12 cellular contexts compared by ENCODE assay signal in the genomic region with DNA sequence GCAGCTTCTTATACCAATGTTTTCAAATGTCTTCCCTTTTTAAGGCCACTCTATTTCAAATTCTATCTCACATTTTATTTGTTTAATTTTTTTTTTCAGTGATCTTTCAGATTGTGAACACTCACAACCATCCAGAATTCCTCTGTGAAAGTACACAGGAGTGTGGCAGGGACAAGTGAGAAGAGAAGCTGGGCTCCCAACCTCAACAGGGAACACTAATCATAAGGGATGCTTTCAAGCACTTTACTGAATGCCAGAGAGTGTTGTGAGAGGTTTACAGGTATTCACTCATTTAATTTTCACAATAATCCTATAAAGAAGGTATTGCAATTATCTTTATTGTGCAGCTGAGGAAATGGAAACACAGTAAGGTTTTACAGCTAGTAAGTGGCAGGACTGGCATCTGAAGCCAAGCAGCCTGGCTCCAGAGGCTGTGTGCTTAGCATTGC.
DNase-seq lines count a peak whose midpoint lies in the region; ATAC-seq and TF ChIP-seq lines count a peak whose summit lies in the region.
"Had no signal": no experiment of that assay in that cellular context is flagged by ENCODE, and none has a peak within 500 bp of the region (broad histone marks: within the 10 kb centered on the region; RNA-seq: fewer than 3 reads in every experiment).

No MANE protein-coding gene starts in this region.

- no peaks in the 10 kb centered on the region for H3K9me3 Mint-ChIP-seq in MCF 10A (ENCODE audit: unreplicated experiment)
- H3K9me3 Mint-ChIP-seq in stimulated activated naive CD8-positive, alpha-beta T cell treated with anti-CD3 and anti-CD28 coated beads, Interleukin-15, amount 100 ng/mL, for 72 hours = no peaks in the 10 kb centered on the region
- H3K9me3 Mint-ChIP-seq: activated naive CD4-positive, alpha-beta T cell treated with anti-CD3 and anti-CD28 coated beads, Interleukin-2, amount 50 U/mL, for 72 hours had no signal

- H3K4me3 Mint-ChIP-seq in MCF 10A (ENCODE audit: unreplicated experiment) = no peak overlapping the region
- no peak overlapping the region for H3K4me3 Mint-ChIP-seq in stimulated activated naive CD8-positive, alpha-beta T cell treated with anti-CD3 and anti-CD28 coated beads, Interleukin-15, amount 100 ng/mL, for 72 hours
- H3K4me3 Mint-ChIP-seq: IgD-negative memory B cell had no signal

- POLR2A ChIA-PET in MCF 10A (lab: Yijun Ruan, JAX) = interaction anchor here (0.6 to 1.2 kb wide), 5 partner anchors 12 to 66 kb away, joined by 3 to 4 read pairs (median 3); no protein-coding TSS in a partner anchor

- H3K27ac ChIP-seq in breast epithelium = no peak overlapping the region
- peak overlapping the region; percentile 1 for H3K27ac ChIP-seq in upper lobe of right lung
- H3K27ac ChIP-seq in tibial nerve = peak overlapping the region in 2 of 4 donors; percentile 73 to 88

- no TSS peak for BruUV-seq in MCF 10A (replicated peaks; lab: Mats Ljungman, UMichigan)

- no peaks in the 10 kb centered on the region for H3K27me3 Mint-ChIP-seq in MCF 10A (ENCODE audit: insufficient read depth, unreplicated experiment)
- no peaks in the 10 kb centered on the region for H3K27me3 Mint-ChIP-seq in stimulated activated naive CD8-positive, alpha-beta T cell treated with anti-CD3 and anti-CD28 coated beads, Interleukin-15, amount 100 ng/mL, for 72 hours
- H3K27me3 Mint-ChIP-seq: IgD-negative memory B cell had no signal

- intact Hi-C loops in MCF 10A (cut with micrococcal nuclease) = no loop called here
- intact Hi-C loops in breast epithelium (cut with DNase I; ENCODE audit: low total_unique reads) = no loop called here
- intact Hi-C loops in upper lobe of right lung (cut with DNase I) = no loop called here

- DNase-seq in MCF 10A (ENCODE audit: unreplicated experiment) (peak; percentile 59), breast epithelium (ENCODE audit: low spot score in 2 of 2) (no peak), SW480 (ENCODE audit: low spot score) (peak; percentile 28), left lobe of liver (ENCODE audit: low spot score) (peak; percentile 62), upper lobe of right lung (no peak), tibial nerve (ENCODE audit: low spot score in 2 of 2) (no peak)
- DNase-seq in stimulated activated naive CD8-positive, alpha-beta T cell treated with anti-CD3 and anti-CD28 coated beads, Interleukin-15, amount 100 ng/mL, for 72 hours = no peak
- DNase-seq: activated CD4-positive, alpha-beta T cell treated with anti-CD3 and anti-CD28 coated beads, Interleukin-2, amount 50 U/mL, for 48 hours; effector CD8-positive, alpha-beta T cell had no signal

- no peak overlapping the region for H3K27ac Mint-ChIP-seq in MCF 10A (ENCODE audit: low read depth, unreplicated experiment)
- peak overlapping the region in 1 of 2 donors; percentile 34 for H3K27ac Mint-ChIP-seq in stimulated activated naive CD8-positive, alpha-beta T cell treated with anti-CD3 and anti-CD28 coated beads, Interleukin-15, amount 100 ng/mL, for 72 hours
- H3K27ac Mint-ChIP-seq: activated naive CD4-positive, alpha-beta T cell treated with anti-CD3 and anti-CD28 coated beads, Interleukin-2, amount 50 U/mL, for 72 hours; IgD-negative memory B cell had no signal

- H3K36me3 ChIP-seq in breast epithelium (no peaks in the 10 kb centered on the region), upper lobe of right lung (no peaks in the 10 kb centered on the region), tibial nerve (no peaks in the 10 kb centered on the region)

- no peaks in the 10 kb centered on the region for H3K36me3 Mint-ChIP-seq in MCF 10A (ENCODE audit: insufficient read depth, unreplicated experiment)
- H3K36me3 Mint-ChIP-seq: activated naive CD4-positive, alpha-beta T cell treated with anti-CD3 and anti-CD28 coated beads, Interleukin-2, amount 50 U/mL, for 72 hours; IgD-negative memory B cell had no signal

- H3K4me1 ChIP-seq in breast epithelium (no peaks in the 10 kb centered on the region), upper lobe of right lung (peaks cover 13% of the 10 kb centered on the region), tibial nerve (peaks cover 0 to 43% (median 8%) of the 10 kb centered on the region in 4 donors)

- CTCF ChIA-PET in MCF 10A (lab: Yijun Ruan, JAX) = interaction anchor here (0.6 kb wide), 3 partner anchors 49 to 1153 kb away, joined by 3 read pairs; no protein-coding TSS in a partner anchor

- H3K27me3 ChIP-seq in breast epithelium (no peaks in the 10 kb centered on the region), upper lobe of right lung (no peaks in the 10 kb centered on the region), tibial nerve (no peaks in the 10 kb centered on the region)

- no peak for TF ChIP-seq EP300 in tibial nerve (IDR thresholded peaks at IDR 0.05)

- peaks cover 21% of the 10 kb centered on the region for H3K4me1 Mint-ChIP-seq in MCF 10A (ENCODE audit: insufficient read depth, unreplicated experiment)
- peaks cover 14% of the 10 kb centered on the region for H3K4me1 Mint-ChIP-seq in stimulated activated naive CD8-positive, alpha-beta T cell treated with anti-CD3 and anti-CD28 coated beads, Interleukin-15, amount 100 ng/mL, for 72 hours
- H3K4me1 Mint-ChIP-seq: IgD-negative memory B cell had no signal

- ATAC-seq in left lobe of liver = peak; percentile 98
- ATAC-seq in upper lobe of right lung = peak; percentile 88
- ATAC-seq in stimulated activated naive CD8-positive, alpha-beta T cell treated with anti-CD3 and anti-CD28 coated beads, Interleukin-15, amount 100 ng/mL, for 72 hours = no peak
- no peak for ATAC-seq in GM21390 (IDR thresholded peaks at IDR 0.05; ENCODE audit: unreplicated experiment)
- ATAC-seq: activated naive CD4-positive, alpha-beta T cell treated with anti-CD3 and anti-CD28 coated beads, Interleukin-2, amount 50 U/mL, for 72 hours had no signal

- no peak for TF ChIP-seq CTCF in MCF 10A (IDR thresholded peaks at IDR 0.05; ENCODE audit: unreplicated experiment)
- TF ChIP-seq CTCF in breast epithelium (IDR thresholded peaks at IDR 0.05) = no peak
- TF ChIP-seq CTCF in upper lobe of right lung (IDR thresholded peaks at IDR 0.05) = no peak
- no peak for TF ChIP-seq CTCF in tibial nerve (IDR thresholded peaks at IDR 0.05)

- TF ChIP-seq POLR2A in breast epithelium (IDR thresholded peaks at IDR 0.05) (no peak), tibial nerve (IDR thresholded peaks at IDR 0.05) (no peak)

- H3K9me3 ChIP-seq in breast epithelium = no peaks in the 10 kb centered on the region
- H3K9me3 ChIP-seq in upper lobe of right lung = no peaks in the 10 kb centered on the region
- no peaks in the 10 kb centered on the region for H3K9me3 ChIP-seq in tibial nerve

- H3K4me3 ChIP-seq in breast epithelium = no peak overlapping the region
- no peak overlapping the region for H3K4me3 ChIP-seq in upper lobe of right lung
- H3K4me3 ChIP-seq in tibial nerve = no peak overlapping the region

Comparison
In these comparisons a context has a peak if more than half of its experiments do, and no peak if none do; other contexts are left out.
1. DNase-seq: peak in MCF 10A (single experiment), SW480 (single experiment) and left lobe of liver (single experiment); none in breast epithelium (0 of 2), upper lobe of right lung (single experiment), tibial nerve (0 of 2) and stimulated activated naive CD8-positive, alpha-beta T cell treated with anti-CD3 and anti-CD28 coated beads, Interleukin-15, amount 100 ng/mL, for 72 hours (0 of 2).
2. ATAC-seq: peak in left lobe of liver (single experiment) and upper lobe of right lung (single experiment); none in stimulated activated naive CD8-positive, alpha-beta T cell treated with anti-CD3 and anti-CD28 coated beads, Interleukin-15, amount 100 ng/mL, for 72 hours (single experiment) and GM21390 (single experiment).